20 cellular contexts compared by ENCODE assay signal in the genomic region with DNA sequence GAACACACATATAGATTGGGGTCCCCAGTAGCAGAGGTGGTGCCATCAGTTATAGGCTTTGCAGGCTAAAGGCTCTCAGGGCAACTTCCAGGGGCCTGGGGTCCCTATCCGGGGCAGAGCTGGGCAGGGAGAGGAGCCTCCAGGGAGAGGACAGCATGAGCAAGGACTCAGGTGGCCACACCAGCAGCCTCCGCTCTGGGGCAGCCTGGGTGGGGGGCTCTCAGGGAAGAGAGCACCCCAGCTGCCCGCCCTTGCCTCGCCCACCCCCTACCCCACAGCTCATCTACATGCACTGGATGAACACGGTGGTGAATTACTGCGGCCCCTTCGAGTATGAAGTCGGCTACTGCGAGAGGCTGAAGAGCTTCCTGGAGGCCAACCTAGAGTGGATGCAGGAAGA.
"Had no signal": no experiment of that assay in that cellular context is flagged by ENCODE, and none has a peak within 500 bp of the region (broad histone marks: within the 10 kb centered on the region; RNA-seq: fewer than 3 reads in every experiment).

No MANE protein-coding gene starts in this region.

- DNase-seq: hippocampal formation, hypothalamus, immature natural killer cell, islet precursor cell, kidney, kidney glomerular epithelial cell, left cardiac atrium, left colon, left lung, left ventricle myocardium inferior, left ventricle myocardium superior, lower lobe of right lung, mammary epithelial cell, mesenchymal stem cell, mesendoderm, midbrain, mucosa of descending colon, naive B cell had no signal

- FAIRE-seq: islet of Langerhans, keratinocyte, kidney had no signal
